16 cellular contexts compared by ENCODE assay signal in the genomic region with DNA sequence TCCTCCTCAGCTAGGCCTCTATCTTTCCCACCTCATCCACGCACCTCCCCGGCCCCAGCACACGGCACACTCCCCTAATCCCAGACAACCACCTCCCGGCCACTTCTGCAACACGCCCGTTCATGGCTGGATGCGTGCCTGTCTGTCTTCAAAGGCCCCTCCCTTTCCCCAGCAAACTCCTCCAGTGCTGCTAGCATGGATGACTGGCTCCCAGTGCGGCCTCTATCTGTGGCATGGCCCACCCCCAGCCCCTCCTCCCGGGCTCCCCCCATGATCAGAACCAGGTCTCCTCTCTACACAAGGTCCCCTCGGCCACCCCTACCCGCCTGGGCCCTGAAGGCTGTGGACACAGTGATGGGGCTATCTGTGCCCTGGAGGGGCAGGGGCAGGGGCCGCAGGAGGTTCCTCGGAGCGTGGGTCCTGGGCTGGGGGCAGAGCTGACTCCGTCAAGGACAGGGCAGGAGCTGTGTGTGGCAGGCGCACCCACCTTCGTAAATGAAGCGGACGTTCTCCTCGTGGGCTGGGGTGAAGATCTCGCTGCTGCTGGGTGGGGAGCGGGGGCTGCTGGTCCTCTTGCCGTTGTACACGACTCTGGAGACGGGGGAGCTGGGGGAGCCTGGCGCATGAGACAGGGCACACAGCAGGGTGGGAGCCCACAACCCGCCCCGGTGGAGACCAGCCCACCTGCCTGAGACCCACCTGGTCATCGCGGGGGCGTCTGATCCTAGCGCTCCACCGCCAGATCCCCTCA. TPM values are rescaled to one million over a fixed set of nuclear protein-coding genes. Genes with fewer than 3 reads are reported as not detected.
DNase-seq lines count a peak whose midpoint lies in the region; FAIRE-seq and TF ChIP-seq lines count a peak whose summit lies in the region.
"Had no signal": no experiment of that assay in that cellular context is flagged by ENCODE, and none has a peak within 500 bp of the region (broad histone marks: within the 10 kb centered on the region; RNA-seq: fewer than 3 reads in every experiment).

No MANE protein-coding gene starts in this region.

- no peak overlapping the region for H3K9ac ChIP-seq in kidney (ENCODE audit: low read length in 2 of 2)

- H3K36me3 Mint-ChIP-seq in T-helper 2 cell treated with Interferon-gamma antibody and Interleukin-4, amounts not matched to agents 5 μg/mL and 100 μg/mL, for 36 hours (ENCODE audit: low read depth) = no peaks in the 10 kb centered on the region

- no peaks in the 10 kb centered on the region for H3K9me3 Mint-ChIP-seq in T-helper 2 cell treated with Interferon-gamma antibody and Interleukin-4, amounts not matched to agents 5 μg/mL and 100 μg/mL, for 36 hours
- H3K9me3 Mint-ChIP-seq: CD8-positive, alpha-beta memory T cell had no signal

- H3K9me3 ChIP-seq in WERI-Rb-1 (ENCODE audit: severe bottlenecking) (no peaks in the 10 kb centered on the region), kidney (ENCODE audit: control insufficient read depth in 1 of 2, low read length in 2 of 2) (no peaks in the 10 kb centered on the region)

- H3K4me1 ChIP-seq in kidney (ENCODE audit: control insufficient read depth in 1 of 2, insufficient read depth in 1 of 2, low read depth in 1 of 2, low read length in 2 of 2) = peaks cover 0 to 20% of the 10 kb centered on the region in 2 donors

- no peaks in the 10 kb centered on the region for H3K27me3 Mint-ChIP-seq in T-helper 2 cell treated with Interferon-gamma antibody and Interleukin-4, amounts not matched to agents 5 μg/mL and 100 μg/mL, for 36 hours (ENCODE audit: low read depth)

- H3K27ac ChIP-seq in WERI-Rb-1 = peak overlapping the region; percentile 40
- H3K27ac ChIP-seq in kidney (ENCODE audit: low read depth in 2 of 2, low read length in 2 of 2) = peak overlapping the region in 1 of 2 donors; percentile 22
- H3K27ac ChIP-seq: 22Rv1 had no signal

- H3K4me3 ChIP-seq in WERI-Rb-1 (ENCODE audit: low read depth, low read length) (no peak overlapping the region), kidney (ENCODE audit: low read length in 2 of 2) (no peak overlapping the region)

- DNase-seq in T-helper 2 cell treated with Interferon-gamma antibody and Interleukin-4, amounts not matched to agents 5 μg/mL and 100 μg/mL, for 36 hours (ENCODE audit: low spot score) = no peak
- no peak for DNase-seq in T-helper 2 cell
- peak; percentile 68 for DNase-seq in WERI-Rb-1
- peak; percentile 65 for DNase-seq in kidney
- DNase-seq in HPDE6-E6E7 (ENCODE audit: extremely low spot score) = no peak
- no peak for DNase-seq in activated CD4-positive, alpha-beta T cell treated with anti-CD3 and anti-CD28 coated beads, Interleukin-2, amount 50 U/mL, for 1 hour
- DNase-seq in iPS-NIHi7 (ENCODE audit: extremely low spot score) = no peak
- DNase-seq: CD8-positive, alpha-beta memory T cell; DMS53; GF-D8; HCEC 1CT had no signal

- H3K27me3 ChIP-seq in WERI-Rb-1 (ENCODE audit: insufficient read depth, low read depth, severe bottlenecking) = no peaks in the 10 kb centered on the region

- H3K4me3 Mint-ChIP-seq in T-helper 2 cell treated with Interferon-gamma antibody and Interleukin-4, amounts not matched to agents 5 μg/mL and 100 μg/mL, for 36 hours = no peak overlapping the region
- H3K4me3 Mint-ChIP-seq: CD8-positive, alpha-beta memory T cell had no signal

- H3K4me1 Mint-ChIP-seq in T-helper 2 cell treated with Interferon-gamma antibody and Interleukin-4, amounts not matched to agents 5 μg/mL and 100 μg/mL, for 36 hours (ENCODE audit: low read depth) = no peaks in the 10 kb centered on the region

- no peak for TF ChIP-seq CTCF in WERI-Rb-1 (IDR thresholded peaks at IDR 0.05; ENCODE audit: low read depth, low read length)
- no peak for TF ChIP-seq CTCF in kidney (IDR thresholded peaks at IDR 0.05; ENCODE audit: borderline replicate concordance, extremely low read depth, insufficient read depth)

- intact Hi-C loops in kidney (cut with DNase I) = no loop called here

- H3K36me3 ChIP-seq in WERI-Rb-1 (peaks cover 18% of the 10 kb centered on the region), kidney (ENCODE audit: control insufficient read depth in 1 of 2, insufficient read depth in 2 of 2, low read length in 2 of 2) (no peaks in the 10 kb centered on the region)

- peak overlapping the region; percentile 32 for H3K27ac Mint-ChIP-seq in T-helper 2 cell treated with Interferon-gamma antibody and Interleukin-4, amounts not matched to agents 5 μg/mL and 100 μg/mL, for 36 hours

- no peak for FAIRE-seq in kidney (lab: Jason Lieb, UNC)
- FAIRE-seq: GM19239, H1 had no signal

RNA-seq across cellular contexts. Expression of a gene that starts 9.1 kb away (rescaled TPM):
- 88.3 TPM for total RNA-seq in kidney
- polyA plus RNA-seq in kidney (ENCODE audit: insufficient read depth, low read depth, low replicate concordance) = 151 TPM

RNA-seq across cellular contexts. Expression of a gene that starts 10.9 kb away (rescaled TPM):
- not detected for total RNA-seq in kidney
- polyA plus RNA-seq in kidney (ENCODE audit: insufficient read depth, low read depth, low replicate concordance) = not detected
- total RNA-seq: A673; CD8-positive, alpha-beta memory T cell; H1 had no signal
- polyA plus RNA-seq: BJ; CD8-positive, alpha-beta memory T cell had no signal

RNA-seq across cellular contexts. Expression of a gene that starts 20.0 kb away (rescaled TPM):
- 9.3 TPM for total RNA-seq in kidney
- 37.2 TPM for polyA plus RNA-seq in kidney (ENCODE audit: insufficient read depth, low read depth, low replicate concordance)
- total RNA-seq: A673; CD8-positive, alpha-beta memory T cell had no signal
- polyA plus RNA-seq: BJ; CD8-positive, alpha-beta memory T cell had no signal

RNA-seq across cellular contexts. Expression of a gene that starts 36.4 kb away (rescaled TPM):
- 482 TPM for total RNA-seq in kidney
- 411 TPM for polyA plus RNA-seq in kidney (ENCODE audit: insufficient read depth, low read depth, low replicate concordance)

RNA-seq across cellular contexts. Expression of a gene that starts 47.2 kb away (rescaled TPM):
- 453 TPM for total RNA-seq in kidney
- 424 TPM for polyA plus RNA-seq in kidney (ENCODE audit: insufficient read depth, low read depth, low replicate concordance)

Comparison
In these comparisons a context has a peak if more than half of its experiments do, and no peak if none do; other contexts are left out.
1. DNase-seq: peak in WERI-Rb-1 (single experiment) and kidney (single experiment); none in T-helper 2 cell treated with Interferon-gamma antibody and Interleukin-4, amounts not matched to agents 5 μg/mL and 100 μg/mL, for 36 hours (single experiment), T-helper 2 cell (0 of 5), HPDE6-E6E7 (single experiment), activated CD4-positive, alpha-beta T cell treated with anti-CD3 and anti-CD28 coated beads, Interleukin-2, amount 50 U/mL, for 1 hour (single experiment) and iPS-NIHi7 (single experiment).